Comparison of ENCODE assay signal across 27 cellular contexts in the genomic region with DNA sequence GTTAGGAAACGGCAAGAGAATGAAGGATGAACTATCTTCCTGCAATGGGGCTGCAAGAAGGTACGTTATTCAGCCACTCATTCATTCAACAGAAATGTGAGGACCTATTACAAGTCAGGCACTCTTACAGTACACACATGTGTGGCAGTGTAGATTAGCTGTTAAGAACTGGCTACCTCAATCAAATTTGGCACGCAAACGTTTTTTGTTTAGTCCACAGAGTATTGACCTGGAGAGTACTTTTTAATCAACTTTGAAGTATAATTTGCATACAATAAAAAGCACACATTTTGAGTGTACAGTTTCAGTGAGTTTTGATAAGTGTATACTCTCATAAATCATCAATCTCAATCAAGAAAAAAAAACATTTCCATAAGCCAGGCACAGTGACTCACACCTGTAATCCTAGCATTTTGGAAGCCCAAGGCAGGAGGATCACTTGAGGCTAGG.
"Had no signal": no experiment of that assay in that cellular context is flagged by ENCODE, and none has a peak within 500 bp of the region (broad histone marks: within the 10 kb centered on the region; RNA-seq: fewer than 3 reads in every experiment).

No MANE protein-coding gene starts in this region.

- H3K36me3 ChIP-seq: gastroesophageal sphincter, transverse colon, WERI-Rb-1 had no signal

- H3K27me3 ChIP-seq: gastroesophageal sphincter, hepatocyte, transverse colon had no signal

- DNase-seq: activated CD4-positive, alpha-beta memory T cell treated with anti-CD3 and anti-CD28 coated beads for 36 hours; activated CD4-positive, alpha-beta T cell treated with anti-CD3 and anti-CD28 coated beads, Interleukin-2, amount 10 ng/mL, durations not matched to agents 24 days and 14 days; activated CD4-positive, CD25-positive, alpha-beta regulatory T cell treated with anti-CD3 and anti-CD28 coated beads, Interleukin-2, amount 50 U/mL, for 72 hours; activated CD8-positive, alpha-beta memory T cell treated with anti-CD3 and anti-CD28 coated beads, Interleukin-2, amount 50 U/mL, for 4 hours; activated gamma-delta T cell treated with Interleukin-2 at 50 U/mL for 16 hours; activated naive CD4-positive, alpha-beta T cell treated with anti-CD3 and anti-CD28 coated beads, Interleukin-2, amount 50 U/mL, for 16 hours; activated T-cell treated with anti-CD3 and anti-CD28 coated beads, Interleukin-2, amount 50 U/mL, for 24 hours; amniotic stem cell; central memory CD4-positive, alpha-beta T cell; effector CD4-positive, alpha-beta T cell; kidney; left colon; midbrain; naive thymus-derived CD4-positive, alpha-beta T cell; nucleus accumbens; right cardiac atrium; stimulated activated CD4-positive, alpha-beta T cell treated with anti-CD3 and anti-CD28 coated beads, Interleukin-15, amount 100 ng/mL, for 24 hours; stimulated activated naive CD4-positive, alpha-beta T cell treated with Interleukin-2 at 50 U/mL for 16 hours; T-helper 17 cell; T1000; transverse colon; WERI-Rb-1 had no signal

- FAIRE-seq: astrocyte, kidney had no signal

- H3K9ac ChIP-seq: parathyroid adenoma had no signal

- H3K4me2 ChIP-seq: hepatocyte had no signal

- H3K4me3 ChIP-seq: gastroesophageal sphincter, hepatocyte, transverse colon had no signal

- H3K9me3 ChIP-seq: gastroesophageal sphincter, transverse colon had no signal

- H3K27ac ChIP-seq: epithelial cell of prostate, gastroesophageal sphincter, hepatocyte, parathyroid adenoma, transverse colon, WERI-Rb-1 had no signal

- ATAC-seq: gastroesophageal sphincter; left colon; naive thymus-derived CD4-positive, alpha-beta T cell; T-helper 17 cell had no signal
